ENCODE assay signal across 25 cellular contexts in the genomic region with DNA sequence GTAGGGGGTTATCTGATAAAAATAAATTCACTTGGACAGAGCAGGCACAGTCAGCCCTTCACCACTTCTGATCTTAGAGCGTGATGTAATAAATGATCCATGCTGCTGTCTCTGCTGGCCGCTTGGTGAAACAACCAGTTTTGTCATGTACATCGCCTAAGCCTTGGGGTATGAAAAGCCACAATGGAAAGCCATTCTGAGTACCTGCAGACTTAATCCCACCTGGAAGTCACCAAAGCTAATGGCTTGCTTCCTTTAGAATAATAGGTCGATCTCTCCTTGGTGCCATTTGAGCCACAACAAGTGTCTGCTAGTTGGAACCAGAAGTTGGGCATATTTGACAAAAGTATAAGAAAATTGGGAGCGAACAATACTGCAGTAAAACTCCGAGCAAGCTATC.
"Had no signal": no experiment of that assay in that cellular context is flagged by ENCODE, and none has a peak within 500 bp of the region (broad histone marks: within the 10 kb centered on the region; RNA-seq: fewer than 3 reads in every experiment).

No MANE protein-coding gene starts in this region.

- H3K4me3 Mint-ChIP-seq: activated CD8-positive, alpha-beta T cell treated with anti-CD3 and anti-CD28 coated beads, Interleukin-2, amount 10 ng/mL, durations not matched to agents 7 days and 5 days; activated naive CD8-positive, alpha-beta T cell treated with anti-CD3 and anti-CD28 coated beads, Interleukin-2, amount 50 U/mL, for 24 hours; activated T-helper 1 cell treated with anti-CD3 and anti-CD28 coated beads, Interleukin-12 subunit alpha, Interleukin-12 subunit beta, Interleukin-2, Interleukin-4 antibody, amounts not matched to agents 30 ng/mL and 10 ng/mL and 1 ng/mL, durations not matched to agents 14 hours and 24 hours and 36 hours; immature natural killer cell; naive thymus-derived CD4-positive, alpha-beta T cell; T-helper 2 cell treated with Interferon-gamma antibody and Interleukin-4, amounts not matched to agents 5 μg/mL and 100 μg/mL, for 36 hours had no signal

- DNase-seq: activated CD4-positive, alpha-beta T cell treated with anti-CD3 and anti-CD28 coated beads for 1 hour; activated CD4-positive, alpha-beta T cell treated with anti-CD3 and anti-CD28 coated beads, Interleukin-2, amount 50 U/mL, for 1 hour; activated CD8-positive, alpha-beta T cell treated with anti-CD3 and anti-CD28 coated beads, Interleukin-2, amount 10 ng/mL, durations not matched to agents 7 days and 5 days; activated gamma-delta T cell; activated naive CD4-positive, alpha-beta T cell treated with anti-CD3 and anti-CD28 coated beads, Interleukin-2, amount 50 U/mL, for 16 hours; activated naive CD8-positive, alpha-beta T cell treated with anti-CD3 and anti-CD28 coated beads, Interleukin-2, amount 50 U/mL, for 24 hours; anterior cingulate cortex; body of pancreas; heart left ventricle; immature natural killer cell; kidney glomerular epithelial cell; left lung; naive thymus-derived CD4-positive, alpha-beta T cell; ovary; spleen; stimulated activated CD4-positive, alpha-beta T cell treated with anti-CD3 and anti-CD28 coated beads, Interleukin-4, amount 100 ng/mL, for 1 hour; stimulated activated naive CD4-positive, alpha-beta T cell; upper lobe of right lung; WERI-Rb-1 had no signal

- H3K36me3 Mint-ChIP-seq: immature natural killer cell; naive thymus-derived CD4-positive, alpha-beta T cell had no signal

- ATAC-seq: activated CD8-positive, alpha-beta T cell treated with anti-CD3 and anti-CD28 coated beads, Interleukin-2, amount 10 ng/mL, durations not matched to agents 7 days and 5 days; activated naive CD8-positive, alpha-beta T cell treated with anti-CD3 and anti-CD28 coated beads, Interleukin-2, amount 50 U/mL, for 24 hours; body of pancreas; heart left ventricle; left lung; naive thymus-derived CD4-positive, alpha-beta T cell; upper lobe of right lung had no signal

- H3K27ac Mint-ChIP-seq: activated CD8-positive, alpha-beta T cell treated with anti-CD3 and anti-CD28 coated beads, Interleukin-2, amount 10 ng/mL, durations not matched to agents 7 days and 5 days; activated naive CD8-positive, alpha-beta T cell treated with anti-CD3 and anti-CD28 coated beads, Interleukin-2, amount 50 U/mL, for 24 hours; activated T-helper 1 cell treated with anti-CD3 and anti-CD28 coated beads, Interleukin-12 subunit alpha, Interleukin-12 subunit beta, Interleukin-2, Interleukin-4 antibody, amounts not matched to agents 30 ng/mL and 10 ng/mL and 1 ng/mL, durations not matched to agents 14 hours and 24 hours and 36 hours; immature natural killer cell; naive thymus-derived CD4-positive, alpha-beta T cell; T-helper 2 cell treated with Interferon-gamma antibody and Interleukin-4, amounts not matched to agents 5 μg/mL and 100 μg/mL, for 36 hours had no signal

- H3K9me3 ChIP-seq: body of pancreas, left lung, ovary, upper lobe of right lung had no signal

- FAIRE-seq: endometrium had no signal

- H3K27me3 ChIP-seq: body of pancreas, cardiac muscle cell, heart left ventricle, left lung, ovary, spleen, upper lobe of right lung had no signal

- H3K27ac ChIP-seq: body of pancreas, cardiac muscle cell, heart left ventricle, left lung, ovary, prostate gland, spleen, upper lobe of right lung, WERI-Rb-1 had no signal

- H3K4me1 Mint-ChIP-seq: activated naive CD8-positive, alpha-beta T cell treated with anti-CD3 and anti-CD28 coated beads, Interleukin-2, amount 50 U/mL, for 24 hours; immature natural killer cell; naive thymus-derived CD4-positive, alpha-beta T cell had no signal

- H3K36me3 ChIP-seq: cardiac muscle cell, heart left ventricle, left lung, ovary, prostate gland, spleen, upper lobe of right lung, WERI-Rb-1 had no signal

- H3K4me1 ChIP-seq: body of pancreas, heart left ventricle, left lung, prostate gland, spleen, upper lobe of right lung had no signal

- H3K4me3 ChIP-seq: body of pancreas, cardiac muscle cell, heart left ventricle, left lung, lung, ovary, prostate gland, spleen, upper lobe of right lung had no signal

- H3K27me3 Mint-ChIP-seq: naive thymus-derived CD4-positive, alpha-beta T cell had no signal
